In the genomic region with DNA sequence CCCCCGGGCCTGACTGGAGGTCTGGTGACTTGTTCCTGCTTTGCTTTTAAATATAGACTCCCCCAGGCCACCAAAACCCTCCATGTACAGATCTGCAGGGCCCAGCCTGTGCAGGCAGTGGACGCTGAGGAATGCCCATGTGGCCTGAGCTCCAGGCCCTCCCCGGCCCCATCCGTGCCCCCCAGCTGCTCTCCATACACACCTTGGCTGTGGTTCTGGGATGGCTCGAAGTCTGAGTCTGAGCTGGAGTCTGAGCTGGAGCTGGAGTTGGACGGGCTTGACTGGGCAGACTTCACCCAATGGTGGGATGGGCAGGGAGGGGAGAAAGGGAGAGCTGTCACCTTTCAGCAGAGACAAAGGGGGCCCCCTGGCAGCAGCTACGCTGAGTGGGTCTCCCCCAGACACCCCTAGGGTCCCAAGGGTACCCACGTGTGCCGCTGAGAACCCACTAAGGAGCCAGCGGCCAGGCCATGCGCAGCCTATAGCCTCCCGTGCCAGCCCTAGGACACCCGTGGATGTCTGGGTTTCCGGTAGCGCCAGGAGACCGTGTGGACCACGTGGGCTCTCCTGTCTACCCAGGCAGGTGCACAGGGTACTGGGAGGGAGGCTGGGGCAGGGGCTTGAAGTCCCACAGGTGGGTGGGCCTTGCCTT, we compare ENCODE assay signal across 11 cellular contexts.
A peak's percentile ranks its signal among the peaks of the same experiment; 100 is the strongest.
DNase-seq lines count a peak whose midpoint lies in the region; ATAC-seq and TF ChIP-seq lines count a peak whose summit lies in the region.
"Had no signal": no experiment of that assay in that cellular context is flagged by ENCODE, and none has a peak within 500 bp of the region (broad histone marks: within the 10 kb centered on the region; RNA-seq: fewer than 3 reads in every experiment).

No MANE protein-coding gene starts in this region.

- BruUV-seq in PC-9 (replicated peaks; lab: Mats Ljungman, UMichigan), result no TSS peak

- CTCF ChIA-PET in RWPE1 (lab: Yijun Ruan, JAX) (interaction anchor here (0.6 to 2.0 kb wide), 18 partner anchors 9 to 242 kb away, joined by 3 to 20 read pairs (median 4); no protein-coding TSS in a partner anchor), PC-9 (lab: Charles Lee) (interaction anchor here (0.5 to 1.5 kb wide), 2 partner anchors 18 to 193 kb away, joined by 3 to 5 read pairs; no protein-coding TSS in a partner anchor)

- no peaks in the 10 kb centered on the region for H3K79me2 ChIP-seq in PC-9 (ENCODE audit: low read depth)

- H3K36me3 ChIP-seq in esophagus muscularis mucosa (peaks cover 12 to 71% (median 54%) of the 10 kb centered on the region in 4 donors), mesodermal cell (ENCODE audit: control insufficient read depth, insufficient read depth, low read length) (peaks cover 59% of the 10 kb centered on the region), thyroid gland (peaks cover 12 to 21% of the 10 kb centered on the region in 2 donors), PC-9 (ENCODE audit: low read depth) (no peaks in the 10 kb centered on the region)
- H3K36me3 ChIP-seq: SJCRH30 had no signal

- POLR2A ChIA-PET in RWPE1 (lab: Yijun Ruan, JAX; ENCODE audit: low non-redundant PET), result interaction anchor here (0.6 kb wide), 1 partner anchor 115 kb away, joined by 3 read pairs; no protein-coding TSS in a partner anchor
- POLR2A ChIA-PET in PC-9 (lab: Charles Lee; ENCODE audit: unreplicated experiment), result no interaction called here

- no peak overlapping the region for H3K4me2 ChIP-seq in PC-9

- TF ChIP-seq POLR2A in esophagus muscularis mucosa (IDR thresholded peaks at IDR 0.05; ENCODE audit: low read depth) (no peak), thyroid gland (IDR thresholded peaks at IDR 0.05) (no peak)

- H4K20me1 ChIP-seq in PC-9 (ENCODE audit: insufficient read depth), result no peaks in the 10 kb centered on the region

- in situ Hi-C loops in GM13976 (cut with MboI; ENCODE audit: low sequenced_read_pairs, unreplicated experiment), result no loop called here

- H3F3A ChIP-seq in PC-9 (ENCODE audit: insufficient read depth, low read depth), result no peaks in the 10 kb centered on the region

- WGBS in esophagus muscularis mucosa, result 66% methylated on average over 8 of the region's 17 CpGs
- WGBS in mesodermal cell (ENCODE audit: insufficient coverage in 2 of 2), 2 experiments, result 90 to 92% methylated on average over 15 of the region's 17 CpGs
- 42 to 58% methylated on average over 9 to 13 of the region's 17 CpGs for WGBS in thyroid gland, 2 donors

- DNase-seq in RWPE1 (ENCODE audit: low spot score), result no peak
- DNase-seq in esophagus muscularis mucosa (ENCODE audit: extremely low spot score), result no peak
- peak; percentile 29 to 35 for DNase-seq in thyroid gland
- no peak for DNase-seq in PC-9
- DNase-seq in GM13976 (ENCODE audit: low spot score), result no peak
- DNase-seq in NCI-H1105 (lab: John Stamatoyannopoulos, UW), result no peak

- H3K27ac ChIP-seq in RWPE1 (peak overlapping the region; percentile 91), esophagus muscularis mucosa (replicated peaks in 1 of 4) (peak overlapping the region; percentile 24 to 62 (median 41)), mesodermal cell (ENCODE audit: low read depth, low read length, severe bottlenecking) (peak overlapping the region; percentile 94), thyroid gland (peak overlapping the region; percentile 78 to 89 (median 81)), PC-9 (no peak overlapping the region)
- H3K27ac ChIP-seq: BLaER1 treated with 17β-estradiol and CSF1 and Interleukin-3, amounts not matched to agents 10 nM and 100 nM; SJCRH30 had no signal

- H3K4me3 ChIP-seq in esophagus muscularis mucosa (no peak overlapping the region), mesodermal cell (ENCODE audit: extremely low read depth, insufficient read depth, low read length, poor library complexity, severe bottlenecking) (no peak overlapping the region), thyroid gland (replicated peaks in 1 of 3) (no peak overlapping the region), PC-9 (no peak overlapping the region)
- H3K4me3 ChIP-seq: BLaER1 treated with 17β-estradiol and CSF1 and Interleukin-3, amounts not matched to agents 10 nM and 100 nM; heart left ventricle; SJCRH30 had no signal

- no peaks in the 10 kb centered on the region for H3K27me3 ChIP-seq in esophagus muscularis mucosa
- no peaks in the 10 kb centered on the region for H3K27me3 ChIP-seq in thyroid gland
- H3K27me3 ChIP-seq in PC-9 (ENCODE audit: insufficient read depth, low read depth), result no peaks in the 10 kb centered on the region
- H3K27me3 ChIP-seq: BLaER1 treated with 17β-estradiol and CSF1 and Interleukin-3, amounts not matched to agents 10 nM and 100 nM; heart left ventricle; SJCRH30 had no signal

- TF ChIP-seq CTCF in RWPE1 (conservative IDR thresholded peaks at IDR 0.05; ENCODE audit: low read depth) (no peak), esophagus muscularis mucosa (IDR thresholded peaks at IDR 0.05) (no peak), thyroid gland (IDR thresholded peaks at IDR 0.05) (no peak), PC-9 (conservative IDR thresholded peaks at IDR 0.05) (no peak), GM13976 (IDR thresholded peaks at IDR 0.05; ENCODE audit: borderline replicate concordance, control extremely low read depth, extremely low read depth, insufficient read depth, missing control alignments) (no peak)

- H3K4me1 ChIP-seq in esophagus muscularis mucosa, result peaks cover 45 to 74% (median 50%) of the 10 kb centered on the region in 4 donors
- peaks cover 28% of the 10 kb centered on the region for H3K4me1 ChIP-seq in mesodermal cell (ENCODE audit: control insufficient read depth, insufficient read depth, low read length, poor library complexity, severe bottlenecking)
- H3K4me1 ChIP-seq in thyroid gland, result peaks cover 34 to 52% of the 10 kb centered on the region in 2 donors
- H3K4me1 ChIP-seq in PC-9 (replicated peaks; ENCODE audit: insufficient read depth), result no peaks in the 10 kb centered on the region
- H3K4me1 ChIP-seq: SJCRH30 had no signal

- intact Hi-C loops in esophagus muscularis mucosa (cut with DNase I), result loop anchor here (1.0 to 10.0 kb wide), 3 partner anchors 64 to 173 kb away; no protein-coding TSS in a partner anchor
- intact Hi-C loops in thyroid gland (cut with DNase I), result no loop called here
- intact Hi-C loops in PC-9 (cut with micrococcal nuclease; ENCODE audit: unreplicated experiment), result no loop called here

- no peak for TF ChIP-seq EP300 in esophagus muscularis mucosa (IDR thresholded peaks at IDR 0.05)

- no peaks in the 10 kb centered on the region for H3K9me3 ChIP-seq in esophagus muscularis mucosa
- H3K9me3 ChIP-seq in mesodermal cell (ENCODE audit: control insufficient read depth, low read length), result no peaks in the 10 kb centered on the region
- H3K9me3 ChIP-seq in thyroid gland, result no peaks in the 10 kb centered on the region
- no peaks in the 10 kb centered on the region for H3K9me3 ChIP-seq in PC-9 (ENCODE audit: insufficient read depth, low read depth)
- H3K9me3 ChIP-seq: BLaER1 treated with 17β-estradiol and CSF1 and Interleukin-3, amounts not matched to agents 10 nM and 100 nM; heart left ventricle; SJCRH30 had no signal

- H2AFZ ChIP-seq in PC-9, result no peak overlapping the region

- no peak for ATAC-seq in GM18858 (IDR thresholded peaks at IDR 0.05; ENCODE audit: unreplicated experiment)

- H3K9me2 ChIP-seq in PC-9 (ENCODE audit: insufficient read depth), result no peaks in the 10 kb centered on the region

Comparison
In these comparisons a context has a peak if more than half of its experiments do, and no peak if none do; other contexts are left out.
1. DNase-seq: peak in thyroid gland (2 of 2); none in RWPE1 (single experiment), esophagus muscularis mucosa (single experiment), PC-9 (0 of 2), GM13976 (single experiment) and NCI-H1105 (single experiment).